Comparison of ENCODE assay signal across 1 cellular context in genomic region chr2:38720613-38721241, GRCh38.
TF ChIP-seq lines count a peak whose summit lies in the region.

No MANE protein-coding gene starts in this region.

TF ChIP-seq in GM12878, 131 proteins besides CTCF, POLR2A, EP300 and RAD21 (continued from another document and continues in another):
- TF ChIP-seq ZBTB40 (IDR thresholded peaks at IDR 0.05; ENCODE audit: borderline replicate concordance) (no peak), IKZF1 (conservative IDR thresholded peaks at IDR 0.05) (peak; percentile 64), WRNIP1 (IDR thresholded peaks at IDR 0.05; ENCODE audit: borderline replicate concordance, low read depth, low read length) (no peak), TCF3 (IDR thresholded peaks at IDR 0.05; ENCODE audit: borderline replicate concordance, insufficient read depth, low read depth, low read length) (no peak), NR2C1 (IDR thresholded peaks at IDR 0.05) (no peak), CBX3 (IDR thresholded peaks at IDR 0.05; ENCODE audit: borderline replicate concordance, low read depth) (no peak), SRF (IDR thresholded peaks at IDR 0.05; ENCODE audit: low read depth in 2 of 2, low read length in 2 of 2) (no peak), NFXL1 (IDR thresholded peaks at IDR 0.05; ENCODE audit: borderline replicate concordance) (no peak), PBX3 (IDR thresholded peaks at IDR 0.05; ENCODE audit: insufficient replicate concordance, low read depth, low read length) (no peak), NR2C2 (IDR thresholded peaks at IDR 0.05; ENCODE audit: borderline replicate concordance, control insufficient read depth, insufficient read length, low read depth) (no peak), ATF3 (IDR thresholded peaks at IDR 0.05; ENCODE audit: borderline replicate concordance, extremely low read depth, low read depth, low read length) (0 out of 2 replicates have a peak, but pooled peaks have one; percentile 7), BRCA1 (IDR thresholded peaks at IDR 0.05; ENCODE audit: low read depth, low read length) (no peak), ZZZ3 (IDR thresholded peaks at IDR 0.05; ENCODE audit: control insufficient read depth, insufficient read length, low read depth) (no peak), DPF2 (IDR thresholded peaks at IDR 0.05) (no peak), BCL11A (IDR thresholded peaks at IDR 0.05; ENCODE audit: low read depth, low read length) (0 out of 2 replicates have a peak, but pooled peaks have one; percentile 4), IRF5 (IDR thresholded peaks at IDR 0.05; ENCODE audit: borderline replicate concordance) (no peak), MYB (IDR thresholded peaks at IDR 0.05; ENCODE audit: borderline replicate concordance, low read depth, low read length) (no peak), CREB1 (IDR thresholded peaks at IDR 0.05; ENCODE audit: low read depth) (no peak), HSF1 (IDR thresholded peaks at IDR 0.05; ENCODE audit: low read depth, low read length) (no peak), KDM1A (IDR thresholded peaks at IDR 0.05; ENCODE audit: borderline replicate concordance) (no peak), USF1 (IDR thresholded peaks at IDR 0.05; ENCODE audit: borderline replicate concordance, extremely low read length, insufficient read depth, low read depth, low read length) (peak; percentile 71), ZNF592 (IDR thresholded peaks at IDR 0.05) (no peak), BACH1 (IDR thresholded peaks at IDR 0.05; ENCODE audit: borderline replicate concordance) (no peak), CBX5 (IDR thresholded peaks at IDR 0.05; ENCODE audit: low read depth) (no peak), SMAD1 (IDR thresholded peaks at IDR 0.05; ENCODE audit: low read depth, partially characterized antibody) (no peak), MLLT1 (IDR thresholded peaks at IDR 0.05) (no peak), CHD1 (IDR thresholded peaks at IDR 0.05; ENCODE audit: low read depth, low read length) (no peak), CHD2 (IDR thresholded peaks at IDR 0.05; ENCODE audit: borderline replicate concordance, low read depth, low read length) (no peak), CHD4 (IDR thresholded peaks at IDR 0.05) (no peak), REST (IDR thresholded peaks at IDR 0.05; ENCODE audit: low read depth, low read length) (no peak), PML (IDR thresholded peaks at IDR 0.05; ENCODE audit: low read length) (no peak), CBFB (IDR thresholded peaks at IDR 0.05; ENCODE audit: low read depth) (0 out of 2 replicates have a peak, but pooled peaks have one; percentile 29), YY1 (IDR thresholded peaks at IDR 0.05; ENCODE audit: low read depth, low read length) (peak; percentile 83; the same call in 1 of the 2 replicates), MYC (IDR thresholded peaks at IDR 0.05; ENCODE audit: insufficient read depth, insufficient read length, insufficient replicate concordance, low read length, severe bottlenecking) (no peak), MTA3 (IDR thresholded peaks at IDR 0.05; ENCODE audit: borderline replicate concordance, low read length) (no peak), IRF4 (IDR thresholded peaks at IDR 0.05; ENCODE audit: low read depth, low read length) (0 out of 2 replicates have a peak, but pooled peaks have one; percentile 9), YBX1 (IDR thresholded peaks at IDR 0.05) (no peak), IRF3 (IDR thresholded peaks at IDR 0.05) (no peak)
